In the genomic region with DNA sequence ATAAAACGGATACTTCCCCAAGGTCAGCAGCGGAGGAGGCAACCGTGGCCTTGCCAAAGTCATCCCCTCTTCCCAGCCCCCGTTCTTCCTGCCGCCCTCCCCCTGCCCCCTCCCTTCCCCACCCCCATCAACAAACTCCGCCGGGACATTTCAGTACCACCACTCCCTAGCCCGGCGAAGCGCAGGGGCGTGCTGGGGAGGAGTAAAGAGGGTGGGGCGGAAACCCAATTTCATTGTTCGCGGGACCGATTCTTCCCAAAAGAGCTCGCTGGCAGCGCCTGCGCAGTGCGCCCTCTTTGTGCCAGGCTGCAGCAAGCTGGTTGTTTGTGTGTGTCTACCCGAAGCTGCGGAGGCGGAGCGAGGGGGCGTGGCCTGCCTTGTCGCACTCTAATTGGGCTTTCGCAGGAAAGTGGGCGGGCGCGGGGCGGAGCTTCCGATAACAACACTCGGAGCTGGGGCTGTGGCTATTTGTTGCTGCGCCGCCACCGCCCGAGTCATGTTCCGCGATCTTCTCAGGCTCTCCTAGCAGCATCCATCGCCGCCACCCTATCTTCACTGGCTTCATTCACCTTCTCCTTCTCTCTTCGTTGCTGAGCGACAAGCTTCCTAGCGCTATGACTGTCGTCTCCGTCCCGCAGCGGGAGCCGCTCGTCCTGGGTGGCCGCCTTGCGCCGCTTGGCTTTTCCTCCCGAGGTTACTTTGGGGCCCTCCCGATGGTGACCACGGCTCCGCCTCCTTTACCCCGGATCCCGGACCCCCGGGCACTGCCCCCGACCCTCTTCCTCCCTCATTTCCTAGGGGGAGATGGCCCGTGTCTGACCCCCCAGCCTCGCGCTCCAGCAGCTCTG, we compare ENCODE assay signal across 1 cellular context.
TF ChIP-seq lines count a peak whose summit lies in the region.

Gene PNRC1 (plus strand): TSS at position 471 of the 848 bp plus-strand sequence. CDS start 144 bp downstream, at position 615.

TF ChIP-seq in H1, 55 proteins besides CTCF, POLR2A, EP300 and RAD21:
- TF ChIP-seq FOSL1 (IDR thresholded peaks at IDR 0.05; ENCODE audit: insufficient read depth, low read depth, low read length) (no peak), SIX5 (IDR thresholded peaks at IDR 0.05; ENCODE audit: low read depth, low read length) (no peak), CTBP2 (IDR thresholded peaks at IDR 0.05; ENCODE audit: borderline replicate concordance, insufficient read depth, insufficient read length, low read length) (no peak), TAF7 (optimal IDR thresholded peaks at IDR 0.05; ENCODE audit: borderline replicate concordance, low read depth, low read length) (peak; percentile 73), BCL11A (IDR thresholded peaks at IDR 0.05; ENCODE audit: low read depth in 2 of 2, low read length in 2 of 2) (no peak), NANOG (IDR thresholded peaks at IDR 0.05; ENCODE audit: insufficient read depth, low read depth, low read length, poor library complexity, severe bottlenecking) (no peak), SP1 (IDR thresholded peaks at IDR 0.05; ENCODE audit: low read depth, low read length) (peak; percentile 83; the same call in 1 of the 2 replicates), NRF1 (IDR thresholded peaks at IDR 0.05; ENCODE audit: low read depth, low read length) (peak; percentile 89), CHD7 (IDR thresholded peaks at IDR 0.05; ENCODE audit: insufficient replicate concordance, low read length) (no peak), CEBPB (IDR thresholded peaks at IDR 0.05; ENCODE audit: low read depth, low read length) (no peak), RNF2 (IDR thresholded peaks at IDR 0.05; ENCODE audit: borderline replicate concordance, low read depth, low read length, missing control alignments, poor library complexity, severe bottlenecking) (no peak), TCF12 (IDR thresholded peaks at IDR 0.05; ENCODE audit: low read depth, low read length) (no peak), ZNF274 (IDR thresholded peaks at IDR 0.05; ENCODE audit: borderline replicate concordance, extremely low read depth, low read length) (no peak), POU5F1 (IDR thresholded peaks at IDR 0.05; ENCODE audit: low read depth, low read length) (no peak), EGR1 (IDR thresholded peaks at IDR 0.05; ENCODE audit: borderline replicate concordance, low read depth, low read length) (peak; percentile 87), EZH2 (IDR thresholded peaks at IDR 0.05; ENCODE audit: low read depth, low read length, severe bottlenecking) (no peak), JUND (IDR thresholded peaks at IDR 0.05; ENCODE audit: low read length) (no peak), RFX5 (IDR thresholded peaks at IDR 0.05; ENCODE audit: borderline replicate concordance, low read depth, low read length) (no peak), CHD2 (IDR thresholded peaks at IDR 0.05; ENCODE audit: low read length) (no peak), YY1 (IDR thresholded peaks at IDR 0.05; ENCODE audit: low read depth, low read length) (no peak), KDM4A (IDR thresholded peaks at IDR 0.05; ENCODE audit: low read depth, low read length, severe bottlenecking) (no peak), TBP (IDR thresholded peaks at IDR 0.05; ENCODE audit: low read depth, low read length) (peak; percentile 96), CHD1 (IDR thresholded peaks at IDR 0.05; ENCODE audit: low read depth, low read length) (no peak), PHF8 (conservative IDR thresholded peaks at IDR 0.05; ENCODE audit: low read depth, low read length) (peak; percentile 92), SUZ12 (IDR thresholded peaks at IDR 0.05; ENCODE audit: low read length) (no peak), HDAC2 (IDR thresholded peaks at IDR 0.05; ENCODE audit: borderline replicate concordance in 1 of 2, low read depth in 2 of 2, low read length in 2 of 2) (no peak), CREB1 (IDR thresholded peaks at IDR 0.05) (peak; percentile 37), SIN3A (conservative IDR thresholded peaks at IDR 0.05 in 1 of 2, IDR thresholded peaks at IDR 0.05 in 1 of 2; ENCODE audit: low read depth in 1 of 2, low read length in 2 of 2) (peak in 1 of 2 experiments; percentile 82; a peak in 2 of 4 replicates), MAFK (IDR thresholded peaks at IDR 0.05; ENCODE audit: low read depth, low read length) (no peak), RBBP5 (IDR thresholded peaks at IDR 0.05; ENCODE audit: borderline replicate concordance, low read depth, low read length) (0 out of 2 replicates have a peak, but pooled peaks have one; percentile 43), TEAD4 (IDR thresholded peaks at IDR 0.05; ENCODE audit: low read depth, low read length) (no peak), SIRT6 (IDR thresholded peaks at IDR 0.05; ENCODE audit: low read length) (no peak), BACH1 (IDR thresholded peaks at IDR 0.05; ENCODE audit: low read length) (no peak), TAF1 (IDR thresholded peaks at IDR 0.05; ENCODE audit: low read depth, low read length) (peak; percentile 99), JUN (IDR thresholded peaks at IDR 0.05; ENCODE audit: low read depth, low read length) (no peak), GTF2F1 (IDR thresholded peaks at IDR 0.05; ENCODE audit: borderline replicate concordance, low read depth, low read length) (0 out of 2 replicates have a peak, but pooled peaks have one; percentile 91), POLR2AphosphoS5 (IDR thresholded peaks at IDR 0.05; ENCODE audit: low read depth, low read length) (peak; percentile 99)
- TF ChIP-seq, protein P1, sequence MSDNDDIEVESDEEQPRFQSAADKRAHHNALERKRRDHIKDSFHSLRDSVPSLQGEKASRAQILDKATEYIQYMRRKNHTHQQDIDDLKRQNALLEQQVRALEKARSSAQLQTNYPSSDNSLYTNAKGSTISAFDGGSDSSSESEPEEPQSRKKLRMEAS (IDR thresholded peaks at IDR 0.05): no peak; the same call in 1 of the 2 replicates
